In genomic region chr15:95923797-95924196, GRCh38 we compare ENCODE assay signal across 24 cellular contexts.
DNase-seq lines count a peak whose midpoint lies in the region; ATAC-seq, FAIRE-seq and TF ChIP-seq lines count a peak whose summit lies in the region.
"Had no signal": no experiment of that assay in that cellular context is flagged by ENCODE, and none has a peak within 500 bp of the region (broad histone marks: within the 10 kb centered on the region; RNA-seq: fewer than 3 reads in every experiment).

No MANE protein-coding gene starts in this region.

- H3K27ac ChIP-seq in neuronal stem cell (replicated peaks; ENCODE audit: low read length) (no peak overlapping the region), small intestine (ENCODE audit: low read depth in 1 of 2, low read length in 1 of 2) (no peak overlapping the region)

- H3K23ac ChIP-seq in neuronal stem cell (ENCODE audit: low read depth, low read length, poor library complexity): no peak overlapping the region

- no peaks in the 10 kb centered on the region for H3K9me3 ChIP-seq in neuronal stem cell (replicated peaks in 1 of 2; ENCODE audit: control insufficient read depth in 2 of 2, insufficient read depth in 1 of 2, low read depth in 1 of 2, low read length in 2 of 2)
- H3K9me3 ChIP-seq in small intestine (ENCODE audit: control insufficient read depth, low read depth): no peaks in the 10 kb centered on the region
- H3K9me3 ChIP-seq: BE2C, HAP-1 had no signal

- TF ChIP-seq POLR2A in H54 (IDR thresholded peaks at IDR 0.05; ENCODE audit: low read depth, low read length): no peak

- no peak overlapping the region for H3K9ac ChIP-seq in neuronal stem cell (ENCODE audit: low read depth, low read length, poor library complexity)

- H2AFZ ChIP-seq in neuronal stem cell (ENCODE audit: low read length): no peak overlapping the region

- no peak for ATAC-seq in HG03520 (IDR thresholded peaks at IDR 0.05; ENCODE audit: unreplicated experiment)
- ATAC-seq in HG03025 (IDR thresholded peaks at IDR 0.05; ENCODE audit: low FRiP score, unreplicated experiment): no peak

- H2BK5ac ChIP-seq in neuronal stem cell (ENCODE audit: low read length): no peak overlapping the region

- no peak overlapping the region for H2BK12ac ChIP-seq in neuronal stem cell (ENCODE audit: low read length)

- no peak overlapping the region for H4K8ac ChIP-seq in neuronal stem cell (ENCODE audit: low read depth, low read length)

- H3K18ac ChIP-seq in neuronal stem cell (ENCODE audit: low read length): peak overlapping the region; percentile 85

- DNase-seq in LHCN-M2 (ENCODE audit: low read depth) (peak; percentile 25), fibroblast of mammary gland (ENCODE audit: low read depth) (peak; percentile 3), neuronal stem cell (ENCODE audit: low spot score) (no peak), small intestine (peak; percentile 3), H54 (ENCODE audit: insufficient read length, low spot score) (no peak)
- no peak for DNase-seq in activated naive CD4-positive, alpha-beta T cell treated with Interleukin-2 at 50 U/mL for 16 hours
- DNase-seq: ACHN; BE2C; C1 segment of cervical spinal cord; CD4-positive, CD25-positive, alpha-beta regulatory T cell; CD8-positive, alpha-beta memory T cell; COR-L47; DMS 273 treated with DMSO at 0.1 percent for 48 hours; DMS53; IMR-90 had no signal

- no peak for FAIRE-seq in small intestine (lab: Jason Lieb, UNC)
- no peak for FAIRE-seq in H54 (lab: Jason Lieb, UNC)
- FAIRE-seq: A204.1, G401.6, GM12891, GM19239, H1, HTR-8/SVneo had no signal

- WGBS in neuronal stem cell (ENCODE audit: extremely low coverage in 2 of 2, insufficient read length in 2 of 2, insufficient replicate concordance in 1 of 2), 2 donors: no CpG with 5 or more reads among the region's 4 CpGs
- WGBS in small intestine, 3 donors: 22 to 54% (median 26%) methylated on average over 4 of the region's 4 CpGs

- H2BK120ac ChIP-seq in neuronal stem cell (ENCODE audit: low read depth, low read length): no peak overlapping the region

- no peaks in the 10 kb centered on the region for H3K36me3 ChIP-seq in neuronal stem cell (replicated peaks in 1 of 2; ENCODE audit: control insufficient read depth in 2 of 2, insufficient read depth in 2 of 2, low read length in 2 of 2)
- no peaks in the 10 kb centered on the region for H3K36me3 ChIP-seq in small intestine (ENCODE audit: control insufficient read depth in 2 of 2, insufficient read depth in 2 of 2, low read length in 2 of 2)
- H3K36me3 ChIP-seq: BE2C, HAP-1 had no signal

- TF ChIP-seq CTCF in fibroblast of mammary gland (conservative IDR thresholded peaks at IDR 0.05; ENCODE audit: control insufficient read depth, insufficient read depth, low read depth, low read length): no peak

- H3K79me1 ChIP-seq in neuronal stem cell (ENCODE audit: low read depth, low read length): no peaks in the 10 kb centered on the region

- no peaks in the 10 kb centered on the region for H3K27me3 ChIP-seq in neuronal stem cell (ENCODE audit: control insufficient read depth in 3 of 3, insufficient read depth in 3 of 3, low read depth in 1 of 3, low read length in 3 of 3)
- H3K27me3 ChIP-seq in small intestine (ENCODE audit: control insufficient read depth in 2 of 2, insufficient read depth in 2 of 2, low read length in 2 of 2): no peaks in the 10 kb centered on the region
- H3K27me3 ChIP-seq: BE2C had no signal

- no peak overlapping the region for H2AK5ac ChIP-seq in neuronal stem cell (ENCODE audit: low read depth, low read length)

- no peak overlapping the region for H3K4me2 ChIP-seq in neuronal stem cell (ENCODE audit: insufficient read depth, low read length, poor library complexity, severe bottlenecking)

- no peak overlapping the region for H3K4me3 ChIP-seq in fibroblast of mammary gland (ENCODE audit: control insufficient read depth, low read depth, low read length)
- no peak overlapping the region for H3K4me3 ChIP-seq in neuronal stem cell (ENCODE audit: low read length in 2 of 2)
- no peak overlapping the region for H3K4me3 ChIP-seq in small intestine (ENCODE audit: low read depth in 1 of 2, low read length in 2 of 2)
- H3K4me3 ChIP-seq: HAP-1 had no signal

- no peaks in the 10 kb centered on the region for H3K4me1 ChIP-seq in neuronal stem cell (ENCODE audit: control insufficient read depth in 2 of 2, insufficient read depth in 1 of 2, low read depth in 1 of 2, low read length in 2 of 2)
- no peaks in the 10 kb centered on the region for H3K4me1 ChIP-seq in small intestine (ENCODE audit: control insufficient read depth in 2 of 2, insufficient read depth in 1 of 2, low read depth in 1 of 2, low read length in 1 of 2)
- H3K4me1 ChIP-seq: BE2C, HAP-1 had no signal

- H3K4ac ChIP-seq in neuronal stem cell (ENCODE audit: low read length): no peak overlapping the region

- H3K14ac ChIP-seq in neuronal stem cell (ENCODE audit: low read length): no peak overlapping the region

- H4K91ac ChIP-seq in neuronal stem cell (ENCODE audit: low read depth, low read length, poor library complexity): no peak overlapping the region

- no peak overlapping the region for H2BK15ac ChIP-seq in neuronal stem cell (ENCODE audit: low read length)

Comparison
In these comparisons a context has a peak if more than half of its experiments do, and no peak if none do; other contexts are left out.
1. DNase-seq: peak in LHCN-M2 (single experiment), fibroblast of mammary gland (single experiment) and small intestine (single experiment); none in neuronal stem cell (single experiment), activated naive CD4-positive, alpha-beta T cell treated with Interleukin-2 at 50 U/mL for 16 hours (single experiment) and H54 (single experiment).